Comparison of ENCODE assay signal across 9 cellular contexts in the genomic region with DNA sequence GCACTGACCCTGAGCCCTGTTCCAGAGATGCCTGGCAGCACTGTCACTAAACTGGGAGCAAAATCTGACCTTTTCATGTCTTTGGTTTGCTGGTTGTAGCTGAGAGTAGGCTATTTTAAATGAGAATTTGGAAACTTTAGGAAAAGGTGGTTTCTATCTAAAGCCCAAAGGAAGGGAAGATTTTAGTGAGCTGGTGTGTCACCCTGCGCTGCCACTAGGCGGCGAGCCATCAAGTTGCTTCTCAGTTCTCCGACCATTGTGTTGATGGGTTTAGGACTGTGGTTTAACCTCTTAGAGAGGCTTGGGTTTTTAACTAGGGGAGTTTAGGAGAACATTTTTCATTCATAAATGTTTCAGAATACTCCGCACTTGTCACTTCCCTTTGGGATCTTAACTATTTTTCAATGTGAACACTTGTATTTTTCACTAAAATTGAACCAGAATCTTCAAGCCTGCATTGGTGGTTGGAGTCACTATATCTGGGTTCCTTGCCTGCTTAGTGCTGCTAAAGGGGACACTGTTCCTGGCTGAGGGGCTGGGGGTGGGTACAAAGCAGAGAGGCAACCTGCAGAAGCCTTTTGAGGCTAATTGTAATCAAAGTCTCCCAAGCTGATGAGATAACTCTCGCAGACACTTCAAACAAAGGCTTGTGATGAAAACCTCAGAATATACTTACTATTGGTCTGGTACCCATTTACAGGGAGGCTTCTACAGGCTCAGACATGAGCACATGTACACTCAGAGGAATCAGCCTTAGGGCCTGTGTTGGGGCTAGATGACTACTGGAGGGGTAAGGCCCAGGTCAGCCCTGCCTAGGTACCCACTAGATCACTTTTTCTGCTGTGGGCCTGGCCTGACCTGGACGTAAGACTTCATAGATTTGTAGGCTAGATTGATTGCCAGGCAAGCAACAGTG. TPM values are rescaled to one million over a fixed set of nuclear protein-coding genes. Genes with fewer than 3 reads are reported as not detected.
DNase-seq lines count a peak whose midpoint lies in the region; ATAC-seq, FAIRE-seq and TF ChIP-seq lines count a peak whose summit lies in the region.
"Had no signal": no experiment of that assay in that cellular context is flagged by ENCODE, and none has a peak within 500 bp of the region (broad histone marks: within the 10 kb centered on the region; RNA-seq: fewer than 3 reads in every experiment).

No MANE protein-coding gene starts in this region.

- H3K4me1 Mint-ChIP-seq in chondrocyte (ENCODE audit: low read depth) (peaks cover 48% of the 10 kb centered on the region), nephron progenitor cell (peaks cover 52% of the 10 kb centered on the region)
- H3K4me1 Mint-ChIP-seq in CD8-positive, alpha-beta memory T cell, result peaks cover 21 to 62% (median 43%) of the 10 kb centered on the region in 3 donors

- no peaks in the 10 kb centered on the region for H3K9me3 Mint-ChIP-seq in chondrocyte (ENCODE audit: low read depth)
- no peaks in the 10 kb centered on the region for H3K9me3 Mint-ChIP-seq in nephron progenitor cell
- no peaks in the 10 kb centered on the region for H3K9me3 Mint-ChIP-seq in CD8-positive, alpha-beta memory T cell

- peaks cover 18% of the 10 kb centered on the region for H3K36me3 Mint-ChIP-seq in chondrocyte (ENCODE audit: low read depth)
- H3K36me3 Mint-ChIP-seq in nephron progenitor cell (ENCODE audit: low read depth), result peaks cover 57% of the 10 kb centered on the region
- H3K36me3 Mint-ChIP-seq in CD8-positive, alpha-beta memory T cell, result peaks cover 3 to 84% (median 4%) of the 10 kb centered on the region in 3 donors

- TF ChIP-seq CTCF in LNCaP clone FGC (IDR thresholded peaks at IDR 0.05; ENCODE audit: control insufficient read depth, extremely low read depth, insufficient read depth) (peak; percentile 41), chondrocyte (IDR thresholded peaks at IDR 0.05) (peak; percentile 81), nephron progenitor cell (IDR thresholded peaks at IDR 0.05) (peak; percentile 73)

- H3K4me3 ChIP-seq in LNCaP clone FGC (ENCODE audit: low read depth, low read length), result no peak overlapping the region
- no peak overlapping the region for H3K4me3 ChIP-seq in CD8-positive, alpha-beta memory T cell (ENCODE audit: low read length)

- H3K36me3 ChIP-seq in CD8-positive, alpha-beta memory T cell (ENCODE audit: insufficient read depth, low read length), result peaks cover 25% of the 10 kb centered on the region

- ATAC-seq in HG03095 (IDR thresholded peaks at IDR 0.05; ENCODE audit: unreplicated experiment), result no peak

- H3K27ac Mint-ChIP-seq in chondrocyte (ENCODE audit: unreplicated experiment) (peak overlapping the region; percentile 28), nephron progenitor cell (peak overlapping the region; percentile 27)
- H3K27ac Mint-ChIP-seq in CD8-positive, alpha-beta memory T cell, result peak overlapping the region in 4 of 8 donors; percentile 19 to 73 (median 56)

- H3K27me3 ChIP-seq in CD8-positive, alpha-beta memory T cell (ENCODE audit: insufficient read depth, low read length, poor library complexity, severe bottlenecking), result no peaks in the 10 kb centered on the region

- no peak for DNase-seq in LNCaP clone FGC (ENCODE audit: low read depth)
- DNase-seq in chondrocyte (ENCODE audit: low spot score), result no peak
- DNase-seq in nephron progenitor cell, result peak; percentile 48
- no peak for DNase-seq in hepatic stellate cell (ENCODE audit: low spot score)
- no peak for DNase-seq in stimulated activated CD4-positive, alpha-beta T cell treated with anti-CD3 and anti-CD28 coated beads, Interleukin-1b, Interleukin-23, amount 100 ng/mL, for 48 hours
- no peak for DNase-seq in CD8-positive, alpha-beta memory T cell

- peak; percentile 6 for FAIRE-seq in G401.6 (lab: Jason Lieb, UNC)
- FAIRE-seq: TTC549 had no signal

- H3K4me3 Mint-ChIP-seq in chondrocyte (ENCODE audit: unreplicated experiment) (no peak overlapping the region), nephron progenitor cell (no peak overlapping the region)
- H3K4me3 Mint-ChIP-seq in CD8-positive, alpha-beta memory T cell, result no peak overlapping the region

- no peaks in the 10 kb centered on the region for H3K9me3 ChIP-seq in CD8-positive, alpha-beta memory T cell (ENCODE audit: low read length)

- POLR2A ChIA-PET in CD8-positive, alpha-beta memory T cell (lab: Charles Lee), result no interaction called here

- H3K27ac ChIP-seq in CD8-positive, alpha-beta memory T cell (ENCODE audit: low read depth, low read length), result no peak overlapping the region

- CTCF ChIA-PET in CD8-positive, alpha-beta memory T cell (lab: Charles Lee), result interaction anchor here (0.7 to 3.0 kb wide), 6 partner anchors 9 to 20 kb away, joined by 3 to 13 read pairs (median 4); a partner anchor contains a TSS

- peaks cover 26% of the 10 kb centered on the region for H3K4me1 ChIP-seq in CD8-positive, alpha-beta memory T cell (ENCODE audit: insufficient read depth, low read length)

- H3K27me3 Mint-ChIP-seq in chondrocyte (ENCODE audit: low read depth), result no peaks in the 10 kb centered on the region
- no peaks in the 10 kb centered on the region for H3K27me3 Mint-ChIP-seq in nephron progenitor cell (ENCODE audit: low read depth, poor library complexity)
- H3K27me3 Mint-ChIP-seq in CD8-positive, alpha-beta memory T cell, result no peaks in the 10 kb centered on the region

RNA-seq across cellular contexts. Expression of a gene that starts 16.8 kb away (rescaled TPM):
- total RNA-seq in chondrocyte, result 29.1 to 33.3 TPM (median 31.3 TPM) in 3 replicates
- 10 to 100 TPM; 86.4 to 89.6 TPM for total RNA-seq in CD8-positive, alpha-beta memory T cell
- polyA plus RNA-seq in CD8-positive, alpha-beta memory T cell, result 42.1 TPM

RNA-seq across cellular contexts. Expression of a gene that starts 16.8 kb away (rescaled TPM):
- total RNA-seq in chondrocyte, result 60.3 to 69.8 TPM (median 63.4 TPM) in 3 replicates
- total RNA-seq in CD8-positive, alpha-beta memory T cell, result 10 to 100 TPM; 40.9 to 41.8 TPM
- 46.3 TPM for polyA plus RNA-seq in CD8-positive, alpha-beta memory T cell

RNA-seq across cellular contexts. Expression of a gene that starts 33.3 kb away (rescaled TPM):
- total RNA-seq in chondrocyte, result 47.1 to 105 TPM (median 50.3 TPM) in 3 replicates
- under 1 TPM in 1 of 2 experiments, not detected in 1; 0.24 TPM for total RNA-seq in CD8-positive, alpha-beta memory T cell
- not detected for polyA plus RNA-seq in CD8-positive, alpha-beta memory T cell

Comparison
In these comparisons a context has a peak if more than half of its experiments do, and no peak if none do; other contexts are left out.
1. RNA of a gene that starts 33.3 kb away (total RNA-seq): 47.1 to 105 TPM in chondrocyte; 0.24 TPM in CD8-positive, alpha-beta memory T cell; every median in the first group is over 10 times any median in the second.
2. Peak in every context shown above with its lines, with median percentiles within 50 percentile points of each other: CTCF ChIP-seq.